Comparison of ENCODE assay signal across 20 cellular contexts in genomic region chr7:66747385-66748126, GRCh38. TPM values are rescaled to one million over a fixed set of nuclear protein-coding genes. Genes with fewer than 3 reads are reported as not detected.
DNase-seq lines count a peak whose midpoint lies in the region; ATAC-seq and TF ChIP-seq lines count a peak whose summit lies in the region.
"Had no signal": no experiment of that assay in that cellular context is flagged by ENCODE, and none has a peak within 500 bp of the region (broad histone marks: within the 10 kb centered on the region; RNA-seq: fewer than 3 reads in every experiment).

No MANE protein-coding gene starts in this region.

- H3K27ac Mint-ChIP-seq in stimulated activated naive B cell treated with anti-CD40 and anti-IgM and Interleukin-4, amounts not matched to agents 10 μg/mL and 1 μg/mL and 100 μg/mL, for 72 hours, result peak overlapping the region; percentile 90
- H3K27ac Mint-ChIP-seq: natural killer cell treated with Interleukin-12 subunit alpha and Interleukin-12 subunit beta and Interleukin-15 and Interleukin-18, amount 100 ng/mL, for 72 hours; stimulated activated naive CD8-positive, alpha-beta T cell treated with anti-CD3 and anti-CD28 coated beads, Interleukin-15, amount 100 ng/mL, for 72 hours had no signal

- H3K36me3 ChIP-seq in SK-N-SH (replicated peaks in 1 of 2; ENCODE audit: control insufficient read depth in 1 of 2, insufficient read depth in 2 of 2, low read length in 1 of 2), result peaks cover 0 to 12% of the 10 kb centered on the region in 2 experiments
- H3K36me3 ChIP-seq in adrenal gland (replicated peaks in 1 of 2), result no peaks in the 10 kb centered on the region
- peaks cover 0 to 16% of the 10 kb centered on the region in 2 donors for H3K36me3 ChIP-seq in neuronal stem cell (replicated peaks in 1 of 2; ENCODE audit: control insufficient read depth in 2 of 2, insufficient read depth in 2 of 2, low read length in 2 of 2)

- no peak overlapping the region for H4K8ac ChIP-seq in neuronal stem cell (ENCODE audit: low read depth, low read length)

- no peak for TF ChIP-seq CTCF in SK-N-SH (IDR thresholded peaks at IDR 0.05)
- no peak for TF ChIP-seq CTCF in adrenal gland (IDR thresholded peaks at IDR 0.05)

- H3K36me3 Mint-ChIP-seq in stimulated activated naive B cell treated with anti-CD40 and anti-IgM and Interleukin-4, amounts not matched to agents 10 μg/mL and 1 μg/mL and 100 μg/mL, for 72 hours, result peaks cover 12 to 43% of the 10 kb centered on the region in 2 donors
- H3K36me3 Mint-ChIP-seq: natural killer cell treated with Interleukin-12 subunit alpha and Interleukin-12 subunit beta and Interleukin-15 and Interleukin-18, amount 100 ng/mL, for 72 hours had no signal

- H3K4me1 ChIP-seq in SK-N-SH (ENCODE audit: control insufficient read depth in 1 of 2, insufficient read depth in 2 of 2, low read depth in 1 of 2, low read length in 1 of 2), result peaks cover 0 to 14% of the 10 kb centered on the region in 2 experiments; a peak in 2 of 4 replicates
- H3K4me1 ChIP-seq in adrenal gland (replicated peaks in 1 of 2), result peaks cover 9 to 22% of the 10 kb centered on the region in 2 donors
- H3K4me1 ChIP-seq in neuronal stem cell (ENCODE audit: control insufficient read depth in 2 of 2, insufficient read depth in 1 of 2, low read depth in 1 of 2, low read length in 2 of 2), result peaks cover 2 to 3% of the 10 kb centered on the region in 2 donors

- peaks cover 74% of the 10 kb centered on the region for H4K20me1 ChIP-seq in SK-N-SH (ENCODE audit: insufficient read depth)

- peaks cover 31 to 88% of the 10 kb centered on the region in 2 donors for H3K4me1 Mint-ChIP-seq in stimulated activated naive B cell treated with anti-CD40 and anti-IgM and Interleukin-4, amounts not matched to agents 10 μg/mL and 1 μg/mL and 100 μg/mL, for 72 hours

- DNase-seq in NCI-H2029 treated with DMSO at 0.1 percent for 48 hours (lab: John Stamatoyannopoulos, UW) (peak; percentile 42), NCI-H2029 (lab: John Stamatoyannopoulos, UW) (no peak), SK-N-SH (no peak), left lobe of liver (ENCODE audit: low spot score) (no peak), adrenal gland (no peak), neuronal stem cell (ENCODE audit: low spot score) (no peak)
- no peak for DNase-seq in stimulated activated naive B cell treated with anti-CD40 and anti-IgM and Interleukin-4, amounts not matched to agents 10 μg/mL and 1 μg/mL and 100 μg/mL, for 72 hours
- DNase-seq: activated CD8-positive, alpha-beta memory T cell treated with anti-CD3 and anti-CD28 coated beads for 24 hours; effector CD4-positive, alpha-beta T cell; islet precursor cell; MV-4-11; NCI-H446 treated with DMSO at 0.1 percent for 48 hours; PC-9; stimulated activated naive CD8-positive, alpha-beta T cell treated with anti-CD3 and anti-CD28 coated beads, Interleukin-15, amount 100 ng/mL, for 72 hours; SW 1271 had no signal

- H3K27me3 ChIP-seq in SK-N-SH (ENCODE audit: insufficient read depth) (no peaks in the 10 kb centered on the region), adrenal gland (no peaks in the 10 kb centered on the region), neuronal stem cell (ENCODE audit: control insufficient read depth in 3 of 3, insufficient read depth in 3 of 3, low read depth in 1 of 3, low read length in 3 of 3) (no peaks in the 10 kb centered on the region)

- H2AK5ac ChIP-seq in neuronal stem cell (ENCODE audit: low read depth, low read length), result no peak overlapping the region

- peak overlapping the region; percentile 76 to 80 for H3K4me3 Mint-ChIP-seq in stimulated activated naive B cell treated with anti-CD40 and anti-IgM and Interleukin-4, amounts not matched to agents 10 μg/mL and 1 μg/mL and 100 μg/mL, for 72 hours
- H3K4me3 Mint-ChIP-seq: natural killer cell treated with Interleukin-12 subunit alpha and Interleukin-12 subunit beta and Interleukin-15 and Interleukin-18, amount 100 ng/mL, for 72 hours; stimulated activated naive CD8-positive, alpha-beta T cell treated with anti-CD3 and anti-CD28 coated beads, Interleukin-15, amount 100 ng/mL, for 72 hours had no signal

- 86% methylated on average over 5 of the region's 5 CpGs for WGBS in SK-N-SH (ENCODE audit: low lambda C conversion rate)
- 81 to 90% (median 86%) methylated on average over 5 of the region's 5 CpGs for WGBS in adrenal gland, 4 donors
- WGBS in neuronal stem cell (ENCODE audit: extremely low coverage in 2 of 2, insufficient read length in 2 of 2, insufficient replicate concordance in 1 of 2), 2 donors, result no CpG with 5 or more reads among the region's 5 CpGs

- H3K9me3 ChIP-seq in SK-N-SH (no peaks in the 10 kb centered on the region), adrenal gland (replicated peaks in 1 of 3) (no peaks in the 10 kb centered on the region), neuronal stem cell (replicated peaks in 1 of 2; ENCODE audit: control insufficient read depth in 2 of 2, insufficient read depth in 1 of 2, low read depth in 1 of 2, low read length in 2 of 2) (no peaks in the 10 kb centered on the region)

- peaks cover 2% of the 10 kb centered on the region for H3K79me1 ChIP-seq in neuronal stem cell (ENCODE audit: low read depth, low read length)

- no peaks in the 10 kb centered on the region for H3K9me2 ChIP-seq in SK-N-SH

- peaks cover 4% of the 10 kb centered on the region for H3F3A ChIP-seq in SK-N-SH (replicated peaks; ENCODE audit: insufficient read depth)

- POLR2A ChIA-PET in SK-N-SH (lab: Yijun Ruan, JAX), result no interaction called here

- no peak overlapping the region for H3K4ac ChIP-seq in neuronal stem cell (ENCODE audit: low read length)

- CTCF ChIA-PET in SK-N-SH (lab: Yijun Ruan, JAX), result no interaction called here

- no peak overlapping the region for H3K18ac ChIP-seq in neuronal stem cell (ENCODE audit: low read length)

- peak; percentile 35 for ATAC-seq in left lobe of liver
- peak; percentile 34 to 50 for ATAC-seq in stimulated activated naive B cell treated with anti-CD40 and anti-IgM and Interleukin-4, amounts not matched to agents 10 μg/mL and 1 μg/mL and 100 μg/mL, for 72 hours (replicated peaks)
- ATAC-seq in GM19455 (IDR thresholded peaks at IDR 0.05; ENCODE audit: unreplicated experiment), result no peak
- ATAC-seq: natural killer cell treated with Interleukin-12 subunit alpha and Interleukin-12 subunit beta and Interleukin-15 and Interleukin-18, amount 100 ng/mL, for 72 hours; stimulated activated naive CD8-positive, alpha-beta T cell treated with anti-CD3 and anti-CD28 coated beads, Interleukin-15, amount 100 ng/mL, for 72 hours had no signal

- no peaks in the 10 kb centered on the region for H3K27me3 Mint-ChIP-seq in stimulated activated naive B cell treated with anti-CD40 and anti-IgM and Interleukin-4, amounts not matched to agents 10 μg/mL and 1 μg/mL and 100 μg/mL, for 72 hours
- H3K27me3 Mint-ChIP-seq: natural killer cell treated with Interleukin-12 subunit alpha and Interleukin-12 subunit beta and Interleukin-15 and Interleukin-18, amount 100 ng/mL, for 72 hours; stimulated activated naive CD8-positive, alpha-beta T cell treated with anti-CD3 and anti-CD28 coated beads, Interleukin-15, amount 100 ng/mL, for 72 hours had no signal

- H2BK120ac ChIP-seq in neuronal stem cell (ENCODE audit: low read depth, low read length), result no peak overlapping the region

- no peak overlapping the region; a peak in 1 of 4 replicates for H3K4me3 ChIP-seq in SK-N-SH (ENCODE audit: low read depth in 2 of 2, low read length in 1 of 2)
- H3K4me3 ChIP-seq in adrenal gland, result no peak overlapping the region
- no peak overlapping the region for H3K4me3 ChIP-seq in neuronal stem cell (ENCODE audit: low read length in 2 of 2)
- H3K4me3 ChIP-seq: PC-9, skin epidermis had no signal

- H3K79me2 ChIP-seq in SK-N-SH (ENCODE audit: insufficient read depth), result peaks cover 100% of the 10 kb centered on the region

- H4K91ac ChIP-seq in neuronal stem cell (ENCODE audit: low read depth, low read length, poor library complexity), result no peak overlapping the region

- intact Hi-C loops in adrenal gland (cut with DNase I), result no loop called here

- H2BK5ac ChIP-seq in neuronal stem cell (ENCODE audit: low read length), result no peak overlapping the region

- H3K27ac ChIP-seq in SK-N-SH (ENCODE audit: low read depth in 2 of 2, low read length in 1 of 2) (peak overlapping the region; percentile 13 to 63), adrenal gland (peak overlapping the region in 2 of 5 donors; percentile 62 to 66), neuronal stem cell (replicated peaks; ENCODE audit: low read length) (no peak overlapping the region)
- H3K27ac ChIP-seq: 22Rv1, PC-9, skin epidermis, VCaP had no signal

- no peak overlapping the region for H2AFZ ChIP-seq in SK-N-SH (ENCODE audit: low read depth)
- H2AFZ ChIP-seq in neuronal stem cell (ENCODE audit: low read length), result no peak overlapping the region
- H2AFZ ChIP-seq: PC-9 had no signal

- no peak overlapping the region for H2BK12ac ChIP-seq in neuronal stem cell (ENCODE audit: low read length)

- H3K4me2 ChIP-seq in SK-N-SH (peak overlapping the region; percentile 5; the same call in 1 of the 2 replicates), neuronal stem cell (ENCODE audit: insufficient read depth, low read length, poor library complexity, severe bottlenecking) (no peak overlapping the region)
- H3K4me2 ChIP-seq: PC-9 had no signal

- H3K9me3 Mint-ChIP-seq in stimulated activated naive B cell treated with anti-CD40 and anti-IgM and Interleukin-4, amounts not matched to agents 10 μg/mL and 1 μg/mL and 100 μg/mL, for 72 hours, result no peaks in the 10 kb centered on the region
- H3K9me3 Mint-ChIP-seq: natural killer cell treated with Interleukin-12 subunit alpha and Interleukin-12 subunit beta and Interleukin-15 and Interleukin-18, amount 100 ng/mL, for 72 hours; stimulated activated naive CD8-positive, alpha-beta T cell treated with anti-CD3 and anti-CD28 coated beads, Interleukin-15, amount 100 ng/mL, for 72 hours had no signal

- no peak overlapping the region for H2BK15ac ChIP-seq in neuronal stem cell (ENCODE audit: low read length)

- no peak for TF ChIP-seq POLR2A in adrenal gland (IDR thresholded peaks at IDR 0.05)

- H3K9ac ChIP-seq in SK-N-SH (no peak overlapping the region), neuronal stem cell (ENCODE audit: low read depth, low read length, poor library complexity) (no peak overlapping the region)

- no peak overlapping the region for H3K14ac ChIP-seq in neuronal stem cell (ENCODE audit: low read length)

- no peak for TF ChIP-seq EP300 in SK-N-SH (IDR thresholded peaks at IDR 0.05; ENCODE audit: borderline replicate concordance in 1 of 2, low read depth in 1 of 2, low read length in 1 of 2)

- TF ChIP-seq RAD21 in SK-N-SH (IDR thresholded peaks at IDR 0.05; ENCODE audit: low read length), result no peak

- H3K23ac ChIP-seq in neuronal stem cell (ENCODE audit: low read depth, low read length, poor library complexity), result no peak overlapping the region

TF ChIP-seq in SK-N-SH, 30 proteins besides CTCF, POLR2A, EP300 and RAD21 (continues in another document):
- TF ChIP-seq MEF2A (IDR thresholded peaks at IDR 0.05; ENCODE audit: borderline replicate concordance, low read depth), result no peak
- TF ChIP-seq FOXM1 (IDR thresholded peaks at IDR 0.05; ENCODE audit: low read depth), result no peak

RNA-seq across cellular contexts. Expression of gene RABGEF1, which starts 7.0 kb away (rescaled TPM):
- 25.6 and 32.4 TPM in 2 replicates for polyA plus RNA-seq in SK-N-SH (2012; rRNA removed)
- 28.9 and 29.1 TPM in 2 replicates for polyA plus RNA-seq in SK-N-SH (2012; cell fraction: cytosol; rRNA removed)
- 56.5 and 68.8 TPM in 2 replicates for polyA plus RNA-seq in SK-N-SH (2012; cell fraction: nucleus; rRNA removed)
- 8.4 TPM for total RNA-seq in left lobe of liver
- total RNA-seq in adrenal gland, result 10 to 100 TPM; 27.9 to 50.2 (median 34.1) TPM
- 10 to 100 TPM; 23.6 to 39.1 (median 23.6) TPM for polyA plus RNA-seq in adrenal gland
- 10.4 TPM for polyA plus RNA-seq in neuronal stem cell (2013, experiment 1 of 2)
- 9.9 TPM for polyA plus RNA-seq in neuronal stem cell (2013, experiment 2 of 2)
